ENCODE assay signal across 35 cellular contexts in genomic region chr14:94458558-94459200, GRCh38. TPM values are rescaled to one million over a fixed set of nuclear protein-coding genes. Genes with fewer than 3 reads are reported as not detected.
DNase-seq lines count a peak whose midpoint lies in the region; ATAC-seq lines count a peak whose summit lies in the region.
"Had no signal": no experiment of that assay in that cellular context is flagged by ENCODE, and none has a peak within 500 bp of the region (broad histone marks: within the 10 kb centered on the region; RNA-seq: fewer than 3 reads in every experiment).

No MANE protein-coding gene starts in this region.

- no peak overlapping the region for H3K4me3 ChIP-seq in BLaER1
- H3K4me3 ChIP-seq: adrenal gland, body of pancreas, dorsolateral prefrontal cortex, tibial artery had no signal

- DNase-seq in EL, result peak; percentile 20
- peak; percentile 73 for DNase-seq in SK-MEL-5 (ENCODE audit: low read depth, low spot score)
- peak; percentile 85 for DNase-seq in foreskin melanocyte
- no peak for DNase-seq in SW480 (ENCODE audit: low spot score)
- no peak for DNase-seq in activated effector memory CD4-positive, alpha-beta T cell treated with anti-CD3 and anti-CD28 coated beads, Interleukin-2, amount 50 U/mL, for 16 hours
- no peak for DNase-seq in stimulated activated naive CD8-positive, alpha-beta T cell treated with anti-CD3 and anti-CD28 coated beads, Interleukin-15, Interleukin-2, amounts not matched to agents 100 U/mL and 50 U/mL, for 24 hours
- DNase-seq: ACHN; activated CD4-positive, alpha-beta T cell treated with anti-CD3 and anti-CD28 coated beads, Interleukin-2, amount 50 U/mL, for 48 hours; activated CD4-positive, CD25-positive, alpha-beta regulatory T cell treated with anti-CD3 and anti-CD28 coated beads, Interleukin-2, amount 50 U/mL, for 72 hours; activated naive CD4-positive, alpha-beta T cell treated with anti-CD3 and anti-CD28 coated beads for 36 hours; BE2C; body of pancreas; cerebellar nuclear complex; COR-L47; dorsolateral prefrontal cortex; immature natural killer cell; IMR-90; left colon; NCI-H1092; NCI-H1694 treated with DMSO at 0.1 percent for 48 hours; NCI-H2171; NCI-H510A; right cardiac atrium; stimulated activated CD4-positive, alpha-beta T cell treated with anti-CD3 and anti-CD28 coated beads, Interleukin-12 subunit alpha, Interleukin-12 subunit beta, amount 100 ng/mL, for 4 hours; stimulated activated CD4-positive, alpha-beta T cell treated with anti-CD3 and anti-CD28 coated beads, Interleukin-2, amount 100 ng/mL, for 48 hours; T-helper 2 cell; tibial artery had no signal

- H3K4me1 ChIP-seq in BLaER1, result peaks cover 12% of the 10 kb centered on the region
- H3K4me1 ChIP-seq: adrenal gland, BE2C, body of pancreas, tibial artery had no signal

- H3K27me3 ChIP-seq in BLaER1, result no peaks in the 10 kb centered on the region
- H3K27me3 ChIP-seq: adrenal gland, body of pancreas, tibial artery had no signal

- in situ Hi-C loops in SK-MEL-5 (cut with HindIII; ENCODE audit: low pct_unique_long_range_greater_than_20kb, low sequenced_read_pairs), result no loop called here

- H3K4me2 ChIP-seq in BLaER1, result peak overlapping the region; percentile 15

- no peak overlapping the region; the same call in 1 of the 2 replicates for H3K27ac ChIP-seq in BLaER1
- H3K27ac ChIP-seq: adrenal gland, body of pancreas, dorsolateral prefrontal cortex, tibial artery had no signal

- no peak for ATAC-seq in GM21526 (IDR thresholded peaks at IDR 0.05; ENCODE audit: low FRiP score, unreplicated experiment)
- ATAC-seq in stimulated activated naive CD8-positive, alpha-beta T cell treated with anti-CD3 and anti-CD28 coated beads, Interleukin-15, Interleukin-2, amounts not matched to agents 100 U/mL and 50 U/mL, for 24 hours, result no peak
- ATAC-seq: body of pancreas, left colon, right cardiac atrium, SK-N-SH treated with all-trans-retinoic acid at 6 μM for 48 hours had no signal

- no peaks in the 10 kb centered on the region for H3K36me3 ChIP-seq in BLaER1
- H3K36me3 ChIP-seq: adrenal gland, BE2C, tibial artery had no signal

- no peak overlapping the region for H3K9ac ChIP-seq in BLaER1

- H3K9me3 ChIP-seq in BLaER1, result peaks cover 32% of the 10 kb centered on the region
- H3K9me3 ChIP-seq: adrenal gland, BE2C, body of pancreas had no signal

- no peaks in the 10 kb centered on the region for H4K20me1 ChIP-seq in BLaER1

RNA-seq across cellular contexts. Expression of gene SERPINA11, which starts 6.1 kb away (rescaled TPM):
- total RNA-seq in SK-MEL-5 (2014; rRNA removed; shearing (Covaris generic)), result not detected in 2 replicates
- not detected in 2 replicates for polyA plus RNA-seq in SK-MEL-5 (2015; cell fraction: cytosol; rRNA removed)
- not detected in 2 replicates for polyA plus RNA-seq in SK-MEL-5 (2015; cell fraction: nucleus; rRNA removed)
- total RNA-seq: activated naive CD4-positive, alpha-beta T cell treated with anti-CD3 and anti-CD28 coated beads for 36 hours; activated T-helper 1 cell treated with anti-CD3 and anti-CD28 coated beads, Interleukin-12 subunit alpha, Interleukin-12 subunit beta, Interleukin-2, Interleukin-4 antibody, amounts not matched to agents 30 ng/mL and 10 ng/mL and 1 ng/mL, durations not matched to agents 14 hours and 24 hours and 36 hours; adrenal gland; body of pancreas; fibroblast of lung; IMR-90; left colon; lung microvascular endothelial cell; right cardiac atrium had no signal
- polyA plus RNA-seq: adrenal gland, fibroblast of lung, IMR-90, right cardiac atrium had no signal

RNA-seq across cellular contexts. Expression of gene SERPINA9, which starts 17.3 kb away (rescaled TPM):
- not detected in 2 replicates for total RNA-seq in SK-MEL-5 (2014; rRNA removed; shearing (Covaris generic))
- not detected in 2 replicates for polyA plus RNA-seq in SK-MEL-5 (2015; cell fraction: cytosol; rRNA removed)
- not detected in 2 replicates for polyA plus RNA-seq in SK-MEL-5 (2015; cell fraction: nucleus; rRNA removed)
- total RNA-seq: activated naive CD4-positive, alpha-beta T cell treated with anti-CD3 and anti-CD28 coated beads for 36 hours; activated T-helper 1 cell treated with anti-CD3 and anti-CD28 coated beads, Interleukin-12 subunit alpha, Interleukin-12 subunit beta, Interleukin-2, Interleukin-4 antibody, amounts not matched to agents 30 ng/mL and 10 ng/mL and 1 ng/mL, durations not matched to agents 14 hours and 24 hours and 36 hours; adrenal gland; body of pancreas; dorsolateral prefrontal cortex; fibroblast of lung; left colon; lung microvascular endothelial cell; mucosa of gallbladder; right cardiac atrium had no signal
- polyA plus RNA-seq: adrenal gland, fibroblast of lung, immature natural killer cell, right cardiac atrium had no signal

RNA-seq across cellular contexts. Expression of gene SERPINA12, which starts 50.6 kb away (rescaled TPM):
- total RNA-seq in SK-MEL-5 (2014; rRNA removed; shearing (Covaris generic)), result not detected in 2 replicates
- polyA plus RNA-seq in SK-MEL-5 (2015; cell fraction: cytosol; rRNA removed), result not detected in 2 replicates
- not detected in 2 replicates for polyA plus RNA-seq in SK-MEL-5 (2015; cell fraction: nucleus; rRNA removed)
- total RNA-seq: activated naive CD4-positive, alpha-beta T cell treated with anti-CD3 and anti-CD28 coated beads for 36 hours; activated T-helper 1 cell treated with anti-CD3 and anti-CD28 coated beads, Interleukin-12 subunit alpha, Interleukin-12 subunit beta, Interleukin-2, Interleukin-4 antibody, amounts not matched to agents 30 ng/mL and 10 ng/mL and 1 ng/mL, durations not matched to agents 14 hours and 24 hours and 36 hours; adrenal gland; body of pancreas; dorsolateral prefrontal cortex; fibroblast of lung; IMR-90; left colon; lung microvascular endothelial cell; mucosa of gallbladder; right cardiac atrium had no signal
- polyA plus RNA-seq: adrenal gland, fibroblast of lung, immature natural killer cell, IMR-90, right cardiac atrium had no signal

Comparison
In these comparisons a context has a peak if more than half of its experiments do, and no peak if none do; other contexts are left out.
1. DNase-seq: peak in EL (single experiment), SK-MEL-5 (single experiment) and foreskin melanocyte (single experiment); none in SW480 (single experiment), activated effector memory CD4-positive, alpha-beta T cell treated with anti-CD3 and anti-CD28 coated beads, Interleukin-2, amount 50 U/mL, for 16 hours (single experiment) and stimulated activated naive CD8-positive, alpha-beta T cell treated with anti-CD3 and anti-CD28 coated beads, Interleukin-15, Interleukin-2, amounts not matched to agents 100 U/mL and 50 U/mL, for 24 hours (single experiment).